In genomic region chrX:71909956-71910355, GRCh38 we compare ENCODE assay signal across 11 cellular contexts. TPM values are rescaled to one million over a fixed set of nuclear protein-coding genes. Genes with fewer than 3 reads are reported as not detected.
DNase-seq lines count a peak whose midpoint lies in the region; ATAC-seq, FAIRE-seq and TF ChIP-seq lines count a peak whose summit lies in the region.
"Had no signal": no experiment of that assay in that cellular context is flagged by ENCODE, and none has a peak within 500 bp of the region (broad histone marks: within the 10 kb centered on the region; RNA-seq: fewer than 3 reads in every experiment).

No MANE protein-coding gene starts in this region.

- no peak overlapping the region for H3K4ac ChIP-seq in H1 (replicated peaks; ENCODE audit: insufficient read length, low read depth, low read length)

- no peaks in the 10 kb centered on the region for H3K79me1 ChIP-seq in H1 (ENCODE audit: low read depth, low read length)

- CTCF ChIA-PET in H1 (lab: Charles Lee; ENCODE audit: partially characterized antibody), result interaction anchor here (0.7 to 7.0 kb wide), 13 partner anchors 10 to 271 kb away, joined by 3 to 68 read pairs (median 6); no protein-coding TSS in a partner anchor

- WGBS in H1 (ENCODE audit: extremely low coverage in 1 of 2, insufficient coverage in 1 of 2, insufficient read length in 1 of 2, insufficient replicate concordance in 2 of 2, low coverage in 1 of 2, low lambda C conversion rate in 2 of 2, missing lambda C conversion rate in 1 of 2), 2 experiments, result 10% methylated on average over 7 of the region's 8 CpGs; no CpG with 5 or more reads in 1 of the 2 experiments

- ATAC-seq in HG03520 (IDR thresholded peaks at IDR 0.05; ENCODE audit: unreplicated experiment), result no peak

- no peaks in the 10 kb centered on the region for H3K9me3 ChIP-seq in H1 (ENCODE audit: insufficient read depth in 2 of 2, low read depth in 1 of 2, low read length in 1 of 2)
- H3K9me3 ChIP-seq in muscle layer of duodenum (ENCODE audit: control insufficient read depth in 1 of 2, low read length in 2 of 2), result no peaks in the 10 kb centered on the region
- H3K9me3 ChIP-seq: gastroesophageal sphincter, thyroid gland had no signal

- H4K91ac ChIP-seq in H1 (replicated peaks; ENCODE audit: insufficient read length, low read length), result no peak overlapping the region

- no peak overlapping the region for H2BK12ac ChIP-seq in H1 (ENCODE audit: low read depth, low read length)

- no peak overlapping the region for H2BK120ac ChIP-seq in H1 (replicated peaks; ENCODE audit: low read depth, low read length)

- peaks cover 3 to 33% of the 10 kb centered on the region in 2 experiments; a peak in 3 of 4 replicates for H3K79me2 ChIP-seq in H1 (ENCODE audit: control insufficient read depth in 1 of 2, insufficient read depth in 2 of 2, low read length in 2 of 2)

- POLR2A ChIA-PET in H1 (lab: Charles Lee; ENCODE audit: partially characterized antibody), result interaction anchor here (0.6 to 3.5 kb wide), 7 partner anchors 10 to 214 kb away, joined by 3 to 18 read pairs (median 6); no protein-coding TSS in a partner anchor

- H2AFZ ChIP-seq in H1 (ENCODE audit: low read length), result no peak overlapping the region

- H3K27me3 ChIP-seq in H1 (replicated peaks in 1 of 4; ENCODE audit: control insufficient read depth in 3 of 4, extremely low read depth in 1 of 4, insufficient read depth in 3 of 4, low read length in 3 of 4) (no peaks in the 10 kb centered on the region), muscle layer of duodenum (ENCODE audit: low read depth, low read length) (no peaks in the 10 kb centered on the region)
- H3K27me3 ChIP-seq: thyroid gland had no signal

- H2BK15ac ChIP-seq in H1 (ENCODE audit: low read length), result no peak overlapping the region

- H3K4me1 ChIP-seq in H1 (replicated peaks in 1 of 4; ENCODE audit: control insufficient read depth in 3 of 4, insufficient read depth in 4 of 4, low read length in 3 of 4) (peaks cover 0 to 4% (median 1%) of the 10 kb centered on the region in 4 experiments; a peak in 2 of 7 replicates), muscle layer of duodenum (ENCODE audit: control insufficient read depth in 1 of 2, insufficient read depth in 2 of 2, low read length in 2 of 2) (peaks cover 0 to 4% of the 10 kb centered on the region in 2 donors)
- H3K4me1 ChIP-seq: thyroid gland had no signal

- no peak overlapping the region for H4K8ac ChIP-seq in H1 (ENCODE audit: extremely low read depth, insufficient read depth, low read length)

- TF ChIP-seq EP300 in H1 (IDR thresholded peaks at IDR 0.05; ENCODE audit: borderline replicate concordance in 1 of 2, low read depth in 2 of 2, low read length in 2 of 2), result no peak

- no peak overlapping the region for H3K18ac ChIP-seq in H1 (ENCODE audit: extremely low read depth, low read length)

- no peak overlapping the region for H2BK5ac ChIP-seq in H1 (ENCODE audit: low read depth, low read length)

- no peak overlapping the region for H2AK5ac ChIP-seq in H1 (ENCODE audit: low read depth, low read length)

- no peak overlapping the region for H3K23ac ChIP-seq in H1 (ENCODE audit: insufficient read length)

- TF ChIP-seq RAD21 in H1 (IDR thresholded peaks at IDR 0.05 in 1 of 2, conservative IDR thresholded peaks at IDR 0.05 in 1 of 2; ENCODE audit: low read depth in 2 of 2, low read length in 2 of 2), result peak; percentile 37 to 56; a peak in 3 of 4 replicates

- TF ChIP-seq CTCF in AG09319 (IDR thresholded peaks at IDR 0.05; ENCODE audit: low read depth, low read length) (peak; percentile 41), H1 (IDR thresholded peaks at IDR 0.05; ENCODE audit: control extremely low read depth in 1 of 3, insufficient read depth in 1 of 3, low read depth in 1 of 3, low read length in 3 of 3) (peak; percentile 37 to 48 (median 48))

- FAIRE-seq in H1 (lab: Jason Lieb, UNC), result peak; percentile 74
- FAIRE-seq: RCC 7860 had no signal

- peak overlapping the region; percentile 39 to 86 (median 72); a peak in 6 of 8 replicates for H3K4me3 ChIP-seq in H1 (ENCODE audit: extremely low read depth in 1 of 4, insufficient read depth in 2 of 4, low read depth in 3 of 4, low read length in 4 of 4)
- H3K4me3 ChIP-seq in muscle layer of duodenum (ENCODE audit: low read depth in 1 of 2, low read length in 2 of 2), result peak overlapping the region; percentile 11 to 61

- TF ChIP-seq POLR2A in H1 (IDR thresholded peaks at IDR 0.05; ENCODE audit: control extremely low read depth in 1 of 2, low read depth in 2 of 2, low read length in 2 of 2), result no peak

- no peak overlapping the region for H3K56ac ChIP-seq in H1 (replicated peaks; ENCODE audit: insufficient read length, low read depth, low read length)

- H3K4me2 ChIP-seq in H1 (ENCODE audit: insufficient read depth in 1 of 2, low read depth in 2 of 2, low read length in 2 of 2), result peak overlapping the region; percentile 77 to 87

- no peak overlapping the region for H2BK20ac ChIP-seq in H1 (ENCODE audit: low read length)

- intact Hi-C loops in posterior cingulate gyrus (cut with DNase I), result no loop called here

- H4K5ac ChIP-seq in H1 (ENCODE audit: insufficient read length, low read depth, low read length), result no peak overlapping the region

- H3K36me3 ChIP-seq in H1 (ENCODE audit: control insufficient read depth in 2 of 4, insufficient read depth in 4 of 4, low read length in 3 of 4) (no peaks in the 10 kb centered on the region), muscle layer of duodenum (ENCODE audit: control insufficient read depth in 1 of 2, insufficient read depth in 2 of 2, low read length in 2 of 2) (no peaks in the 10 kb centered on the region)
- H3K36me3 ChIP-seq: gastroesophageal sphincter, thyroid gland had no signal

- no peak for DNase-seq in AG09319 (ENCODE audit: extremely low read depth, low read depth)
- DNase-seq in HCEC 1CT, result peak; percentile 5
- peak in 1 of 2 experiments; percentile 55 for DNase-seq in H1 (ENCODE audit: low read depth in 1 of 2, low spot score in 2 of 2)
- DNase-seq in nucleus accumbens (lab: John Stamatoyannopoulos, UW), result no peak
- DNase-seq in NCI-H226, result no peak
- no peak for DNase-seq in posterior cingulate gyrus

- H3K23me2 ChIP-seq in H1 (ENCODE audit: low read depth, low read length), result peaks cover 4% of the 10 kb centered on the region; the same call in 1 of the 2 replicates

- peaks cover 0 to 4% of the 10 kb centered on the region in 2 experiments for H4K20me1 ChIP-seq in H1 (replicated peaks in 1 of 2; ENCODE audit: control insufficient read depth in 1 of 2, insufficient read depth in 2 of 2, low read length in 2 of 2)

- H3K27ac ChIP-seq in H1 (ENCODE audit: low read depth, low read length) (no peak overlapping the region), muscle layer of duodenum (ENCODE audit: low read length) (no peak overlapping the region)
- H3K27ac ChIP-seq: thyroid gland had no signal

- H3K9ac ChIP-seq in H1 (replicated peaks in 1 of 4; ENCODE audit: extremely low read depth in 1 of 4, low read depth in 3 of 4, low read length in 3 of 4), result no peak overlapping the region

- H3K14ac ChIP-seq in H1 (ENCODE audit: insufficient read length), result no peak overlapping the region

TF ChIP-seq in H1, 55 proteins besides CTCF, POLR2A, EP300 and RAD21:
- no peak for TF ChIP-seq CHD2 (IDR thresholded peaks at IDR 0.05; ENCODE audit: low read length)
- TF ChIP-seq E2F6 (IDR thresholded peaks at IDR 0.05), result no peak
- no peak for TF ChIP-seq RFX5 (IDR thresholded peaks at IDR 0.05; ENCODE audit: borderline replicate concordance, low read depth, low read length)
- TF ChIP-seq KDM4A (IDR thresholded peaks at IDR 0.05; ENCODE audit: low read depth, low read length, severe bottlenecking), result no peak
- no peak for TF ChIP-seq MAX (IDR thresholded peaks at IDR 0.05)
- no peak for TF ChIP-seq NANOG (IDR thresholded peaks at IDR 0.05; ENCODE audit: insufficient read depth, low read depth, low read length, poor library complexity, severe bottlenecking)
- no peak for TF ChIP-seq SP1 (IDR thresholded peaks at IDR 0.05; ENCODE audit: low read depth, low read length)
- no peak for TF ChIP-seq RNF2 (IDR thresholded peaks at IDR 0.05; ENCODE audit: borderline replicate concordance, low read depth, low read length, missing control alignments, poor library complexity, severe bottlenecking)
- no peak for TF ChIP-seq GABPA (IDR thresholded peaks at IDR 0.05; ENCODE audit: borderline replicate concordance, insufficient read depth, low read length)
- no peak for TF ChIP-seq SIRT6 (IDR thresholded peaks at IDR 0.05; ENCODE audit: low read length)
- TF ChIP-seq SRF (IDR thresholded peaks at IDR 0.05; ENCODE audit: low read depth, low read length), result no peak
- TF ChIP-seq ATF3 (IDR thresholded peaks at IDR 0.05; ENCODE audit: insufficient read depth, low read depth, low read length), result no peak

RNA-seq across cellular contexts. Expression of gene NHSL2, which starts 0.7 kb away (rescaled TPM):
- total RNA-seq in H1 (2021; fragmentation: NEBNext Ultra II Directional; extraction: Animal tissue kit (Norgen Biotek cat#: 25700)), result 6.8 and 7.2 TPM in 2 replicates
- 3.7 and 4.0 TPM in 2 replicates for polyA plus RNA-seq in H1 (2011; rRNA removed)
- polyA plus RNA-seq in H1 (2011; cell fraction: cytosol; rRNA removed), result 2.6 TPM
- 8.2 TPM for polyA plus RNA-seq in H1 (2011; cell fraction: nucleus; rRNA removed)
- 2.7 to 3.6 TPM (median 3.0 TPM) in 4 replicates for polyA plus RNA-seq in H1 (2012, experiment 1 of 2)
- 0.49 TPM for polyA plus RNA-seq in H1 (2012, experiment 2 of 2)
- 3.6 TPM for polyA plus RNA-seq in H1 (2013, experiment 1 of 2)
- 3.1 TPM for polyA plus RNA-seq in H1 (2013, experiment 2 of 2)
- 14.8 and 15.6 TPM in 2 replicates for polyA minus RNA-seq in H1 (2011; rRNA and poly(A)+ RNA removed)
- polyA minus RNA-seq in H1 (2011; cell fraction: cytosol; rRNA and poly(A)+ RNA removed), result 5.2 TPM
- 16.6 TPM for polyA minus RNA-seq in H1 (2011; cell fraction: nucleus; rRNA and poly(A)+ RNA removed)
